ENCODE assay signal across 10 cellular contexts in the genomic region with DNA sequence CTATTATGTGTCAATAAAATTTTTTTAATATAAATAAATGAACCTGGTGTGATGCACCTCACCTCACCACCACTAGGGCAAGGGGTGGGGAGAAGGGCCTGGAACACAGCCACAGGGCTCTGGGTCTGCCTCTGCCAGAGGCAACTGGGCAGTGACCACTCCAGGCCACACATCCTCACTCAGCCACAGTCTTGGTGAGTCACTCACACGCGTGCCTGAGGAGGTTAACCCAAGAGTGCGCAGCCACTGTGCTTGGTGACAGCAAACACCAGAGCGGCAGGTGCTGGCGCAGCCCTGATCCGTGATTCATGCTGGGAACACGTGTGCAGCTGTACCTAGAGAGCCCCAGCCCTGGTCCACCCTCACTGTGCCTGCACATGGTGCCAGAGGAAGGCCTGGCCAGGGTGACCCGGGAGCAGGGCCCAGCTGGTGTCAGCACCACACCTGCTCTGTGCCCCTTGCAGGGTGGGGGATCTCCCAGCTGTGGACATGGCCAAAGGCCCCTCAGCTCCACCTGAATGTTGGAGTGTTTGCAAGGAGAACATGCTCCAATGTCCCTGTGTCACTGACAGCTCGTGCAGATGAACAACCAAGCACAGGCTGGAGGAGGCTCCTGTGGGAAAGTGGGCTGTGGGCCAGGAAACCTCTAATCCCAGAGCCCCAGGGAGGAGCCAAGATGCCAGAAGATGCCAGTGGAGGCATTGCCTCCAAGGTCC. TPM values are rescaled to one million over a fixed set of nuclear protein-coding genes. Genes with fewer than 3 reads are reported as not detected.
DNase-seq lines count a peak whose midpoint lies in the region; ATAC-seq, FAIRE-seq and TF ChIP-seq lines count a peak whose summit lies in the region.
"Had no signal": no experiment of that assay in that cellular context is flagged by ENCODE, and none has a peak within 500 bp of the region (broad histone marks: within the 10 kb centered on the region; RNA-seq: fewer than 3 reads in every experiment).

No MANE protein-coding gene starts in this region.

- BruUV-seq in K562 (replicated peaks; lab: Mats Ljungman, UMichigan), result no TSS peak

- H3K9me3 ChIP-seq in K562 (replicated peaks; ENCODE audit: control insufficient read depth, insufficient read depth, low read depth, low read length), result no peaks in the 10 kb centered on the region
- H3K9me3 ChIP-seq: pancreas had no signal

- no peak for TF ChIP-seq POLR2A in K562 (conservative IDR thresholded peaks at IDR 0.05)

- H3K4me2 ChIP-seq in K562 (ENCODE audit: insufficient read depth, low read length), result no peak overlapping the region

- no peak for FAIRE-seq in K562 (lab: Jason Lieb, UNC)
- FAIRE-seq: pancreas had no signal

- no peak overlapping the region for H3K27ac ChIP-seq in K562 (ENCODE audit: extremely low read depth, low read depth, low read length)
- H3K27ac ChIP-seq: BLaER1, pancreas had no signal

- CTCF ChIA-PET in K562 (lab: Yijun Ruan, JAX; ENCODE audit: low intra/inter-chr PET ratio), result no interaction called here

- H4K20me1 ChIP-seq in K562 (replicated peaks; ENCODE audit: control insufficient read depth, insufficient read depth, low read length), result no peaks in the 10 kb centered on the region

- TF ChIP-seq EP300 in K562 (IDR thresholded peaks at IDR 0.05; ENCODE audit: low read length), result no peak

- in situ Hi-C loops in K562 (cut with MboI), result no loop called here

- no peak overlapping the region for H3K4me3 ChIP-seq in K562
- H3K4me3 ChIP-seq: BLaER1, pancreas had no signal

- H3K27me3 ChIP-seq in K562 (ENCODE audit: control insufficient read depth in 2 of 2, insufficient read depth in 2 of 2, low read length in 2 of 2), result no peaks in the 10 kb centered on the region
- H3K27me3 ChIP-seq: BLaER1, pancreas had no signal

- ATAC-seq in K562 (0 out of 3 replicates have a peak, but pooled peaks have one; percentile 3), HG02973 (IDR thresholded peaks at IDR 0.05; ENCODE audit: unreplicated experiment) (no peak)
- ATAC-seq: pancreas had no signal

- H3K4me1 ChIP-seq in K562 (replicated peaks in 1 of 2; ENCODE audit: control insufficient read depth in 2 of 2, insufficient read depth in 2 of 2, low read length in 2 of 2), result peaks cover 10 to 17% of the 10 kb centered on the region in 2 experiments; a peak in 4 of 5 replicates

- no peak overlapping the region for H2AFZ ChIP-seq in K562 (ENCODE audit: low read depth, low read length)

- POLR2A ChIA-PET in K562 (lab: Yijun Ruan, JAX), result interaction anchor here (1.2 kb wide), 1 partner anchor 11 kb away, joined by 3 read pairs; no protein-coding TSS in a partner anchor

- peaks cover 7% of the 10 kb centered on the region; the same call in 2 of the 3 replicates for H3K79me2 ChIP-seq in K562 (ENCODE audit: control insufficient read depth, insufficient read depth, low read length)

- peak overlapping the region in 1 of 2 experiments; percentile 26; a peak in 1 of 4 replicates for H3K9ac ChIP-seq in K562 (ENCODE audit: insufficient read depth in 1 of 2, low read depth in 2 of 2, low read length in 2 of 2)
- H3K9ac ChIP-seq: BLaER1 had no signal

- H3K36me3 ChIP-seq in K562 (ENCODE audit: control insufficient read depth, insufficient read depth, low read length), result no peaks in the 10 kb centered on the region
- H3K36me3 ChIP-seq: BLaER1, pancreas had no signal

- no peaks in the 10 kb centered on the region for H3K9me1 ChIP-seq in K562 (ENCODE audit: control insufficient read depth, insufficient read depth, low read length)

- DNase-seq in NCI-H146 (lab: John Stamatoyannopoulos, UW), result peak; percentile 28
- no peak for DNase-seq in NCI-H146 treated with DMSO at 0.1 percent for 48 hours (lab: John Stamatoyannopoulos, UW; ENCODE audit: unreplicated experiment)
- peak in 3 of 4 experiments; percentile 13 to 25 (median 23) for DNase-seq in K562 (ENCODE audit: extremely low read depth in 1 of 4, low spot score in 3 of 4)
- peak; percentile 58 for DNase-seq in mucosa of gallbladder (ENCODE audit: low spot score)
- DNase-seq in activated CD8-positive, alpha-beta memory T cell treated with anti-CD3 and anti-CD28 coated beads for 24 hours, result no peak
- DNase-seq in Ammon's horn (ENCODE audit: low spot score), result no peak

- 83% methylated on average over 9 of the region's 9 CpGs for WGBS in K562 (ENCODE audit: insufficient coverage, low coverage, missing lambda C conversion rate)

- TF ChIP-seq CTCF in LNCAP (IDR thresholded peaks at IDR 0.05), result peak; percentile 40
- TF ChIP-seq CTCF in K562 (IDR thresholded peaks at IDR 0.05 in 2 of 3, conservative IDR thresholded peaks at IDR 0.05 in 1 of 3; ENCODE audit: insufficient read depth in 2 of 3, low read depth in 1 of 3, low read length in 3 of 3), result 0 out of 6 replicates have a peak, but pooled peaks have one; percentile 8 to 31 (median 15)

- no peak for TF ChIP-seq RAD21 in K562 (CRISPR knock-in tag; conservative IDR thresholded peaks at IDR 0.05 in 1 of 2, IDR thresholded peaks at IDR 0.05 in 1 of 2)

- intact Hi-C loops in K562 (cut with micrococcal nuclease), result no loop called here

TF ChIP-seq in K562, 482 proteins besides CTCF, POLR2A, EP300 and RAD21 (continues in another document):
- TF ChIP-seq STAT5A (IDR thresholded peaks at IDR 0.05; ENCODE audit: borderline replicate concordance, low read length) (no peak), NR2C2 (CRISPR knock-in tag; IDR thresholded peaks at IDR 0.05) (no peak), NR2C2 (tag; IDR thresholded peaks at IDR 0.05) (no peak), HDAC3 (IDR thresholded peaks at IDR 0.05; ENCODE audit: borderline replicate concordance, partially characterized antibody) (no peak), SRSF7 (optimal IDR thresholded peaks at IDR 0.05; ENCODE audit: low read depth, low read length) (no peak), THRAP3 (IDR thresholded peaks at IDR 0.05; ENCODE audit: borderline replicate concordance) (no peak), ZNF717 (CRISPR knock-in tag; IDR thresholded peaks at IDR 0.05) (no peak), ZFPM2 (CRISPR knock-in tag; IDR thresholded peaks at IDR 0.05) (no peak), SRF (CRISPR knock-in tag; IDR thresholded peaks at IDR 0.05) (no peak), POLR2H (tag; IDR thresholded peaks at IDR 0.05; ENCODE audit: low read depth) (no peak), ZKSCAN3 (CRISPR knock-in tag; IDR thresholded peaks at IDR 0.05) (no peak), SETDB1 (IDR thresholded peaks at IDR 0.05; ENCODE audit: low read length) (no peak), CEBPB (tag; IDR thresholded peaks at IDR 0.05) (no peak), KLF1 (tag; IDR thresholded peaks at IDR 0.05) (no peak), NFRKB (IDR thresholded peaks at IDR 0.05; ENCODE audit: low read depth) (no peak)
- TF ChIP-seq, protein P1, sequence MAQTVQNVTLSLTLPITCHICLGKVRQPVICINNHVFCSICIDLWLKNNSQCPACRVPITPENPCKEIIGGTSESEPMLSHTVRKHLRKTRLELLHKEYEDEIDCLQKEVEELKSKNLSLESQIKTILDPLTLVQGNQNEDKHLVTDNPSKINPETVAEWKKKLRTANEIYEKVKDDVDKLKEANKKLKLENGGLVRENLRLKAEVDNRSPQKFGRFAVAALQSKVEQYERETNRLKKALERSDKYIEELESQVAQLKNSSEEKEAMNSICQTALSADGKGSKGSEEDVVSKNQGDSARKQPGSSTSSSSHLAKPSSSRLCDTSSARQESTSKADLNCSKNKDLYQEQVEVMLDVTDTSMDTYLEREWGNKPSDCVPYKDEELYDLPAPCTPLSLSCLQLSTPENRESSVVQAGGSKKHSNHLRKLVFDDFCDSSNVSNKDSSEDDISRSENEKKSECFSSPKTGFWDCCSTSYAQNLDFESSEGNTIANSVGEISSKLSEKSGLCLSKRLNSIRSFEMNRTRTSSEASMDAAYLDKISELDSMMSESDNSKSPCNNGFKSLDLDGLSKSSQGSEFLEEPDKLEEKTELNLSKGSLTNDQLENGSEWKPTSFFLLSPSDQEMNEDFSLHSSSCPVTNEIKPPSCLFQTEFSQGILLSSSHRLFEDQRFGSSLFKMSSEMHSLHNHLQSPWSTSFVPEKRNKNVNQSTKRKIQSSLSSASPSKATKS (CRISPR knock-in tag; IDR thresholded peaks at IDR 0.05), result no peak
- TF ChIP-seq, protein P2, sequence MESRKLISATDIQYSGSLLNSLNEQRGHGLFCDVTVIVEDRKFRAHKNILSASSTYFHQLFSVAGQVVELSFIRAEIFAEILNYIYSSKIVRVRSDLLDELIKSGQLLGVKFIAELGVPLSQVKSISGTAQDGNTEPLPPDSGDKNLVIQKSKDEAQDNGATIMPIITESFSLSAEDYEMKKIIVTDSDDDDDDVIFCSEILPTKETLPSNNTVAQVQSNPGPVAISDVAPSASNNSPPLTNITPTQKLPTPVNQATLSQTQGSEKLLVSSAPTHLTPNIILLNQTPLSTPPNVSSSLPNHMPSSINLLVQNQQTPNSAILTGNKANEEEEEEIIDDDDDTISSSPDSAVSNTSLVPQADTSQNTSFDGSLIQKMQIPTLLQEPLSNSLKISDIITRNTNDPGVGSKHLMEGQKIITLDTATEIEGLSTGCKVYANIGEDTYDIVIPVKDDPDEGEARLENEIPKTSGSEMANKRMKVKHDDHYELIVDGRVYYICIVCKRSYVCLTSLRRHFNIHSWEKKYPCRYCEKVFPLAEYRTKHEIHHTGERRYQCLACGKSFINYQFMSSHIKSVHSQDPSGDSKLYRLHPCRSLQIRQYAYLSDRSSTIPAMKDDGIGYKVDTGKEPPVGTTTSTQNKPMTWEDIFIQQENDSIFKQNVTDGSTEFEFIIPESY (CRISPR knock-in tag; IDR thresholded peaks at IDR 0.05), result peak; percentile 88

RNA-seq across cellular contexts. Expression of a gene that starts 2.1 kb away (rescaled TPM):
- 17.4 and 40.3 TPM in 2 replicates for total RNA-seq in K562 (2011; cell fraction: chromatin; rRNA removed; ENCODE audit: low replicate concordance)
- total RNA-seq in K562 (2011; cell fraction: nucleolus; rRNA removed), result 46.7 and 46.8 TPM in 2 replicates
- total RNA-seq in K562 (2011; cell fraction: nucleoplasm; rRNA removed), result 33.0 and 34.9 TPM in 2 replicates
- total RNA-seq in K562 (2014; rRNA removed) (11.2 and 22.0 TPM in 2 replicates), K562 (2014; rRNA removed; fragmentation: Illumina TruSeq; extraction: Trizol) (7.1 and 7.7 TPM in 2 replicates), K562 (2015; rRNA removed; fragmentation: Illumina TruSeq; extraction: Trizol) (9.4 and 9.6 TPM in 2 replicates), K562 (2021) (18.1 and 18.9 TPM in 2 replicates), mucosa of gallbladder (95.5 TPM)
- polyA plus RNA-seq in K562 (2011; rRNA removed) (20.7 and 22.3 TPM in 2 replicates), K562 (2014; fragmentation: Illumina TruSeq; extraction: Trizol) (15.4 and 19.1 TPM in 2 replicates), K562 (2014; fragmentation: Nextera tagmentation; extraction: Ambion mirVana) (1 to 10 TPM; 4.1 to 4.2 TPM), K562 (2014; rRNA removed) (17.2 and 24.6 TPM in 2 replicates)
- 27.1 and 37.6 TPM in 2 replicates for polyA plus RNA-seq in K562 (2011; cell fraction: cytosol; rRNA removed)
- 43.8 and 91.5 TPM in 2 replicates for polyA plus RNA-seq in K562 (2011; cell fraction: nucleus; rRNA removed)
- polyA plus RNA-seq in K562 (2012), result 15.2 and 43.6 TPM in 2 replicates
- polyA minus RNA-seq in K562 (2011; rRNA and poly(A)+ RNA removed), result 11.5 and 14.0 TPM in 2 replicates
- 13.6 and 16.8 TPM in 2 replicates for polyA minus RNA-seq in K562 (2011; cell fraction: cytosol; rRNA and poly(A)+ RNA removed)
- 9.8 and 14.7 TPM in 2 replicates for polyA minus RNA-seq in K562 (2011; cell fraction: nucleus; rRNA and poly(A)+ RNA removed)

Comparison
In these comparisons a context has a peak if more than half of its experiments do, and no peak if none do; other contexts are left out.
1. DNase-seq: peak in NCI-H146 (single experiment), K562 (3 of 4) and mucosa of gallbladder (single experiment); none in NCI-H146 treated with DMSO at 0.1 percent for 48 hours (single experiment), activated CD8-positive, alpha-beta memory T cell treated with anti-CD3 and anti-CD28 coated beads for 24 hours (single experiment) and Ammon's horn (single experiment).